Comparison of ENCODE assay signal across 17 cellular contexts in genomic region chr4:40053161-40053560, GRCh38.
"Had no signal": no experiment of that assay in that cellular context is flagged by ENCODE, and none has a peak within 500 bp of the region (broad histone marks: within the 10 kb centered on the region; RNA-seq: fewer than 3 reads in every experiment).

No MANE protein-coding gene starts in this region.

- ATAC-seq: gastrocnemius medialis; heart right ventricle; pancreas; right lobe of liver; stimulated activated naive B cell treated with anti-CD40 and anti-IgM and Interleukin-4, amounts not matched to agents 10 μg/mL and 1 μg/mL and 100 μg/mL, for 72 hours; stimulated activated naive CD8-positive, alpha-beta T cell treated with anti-CD3 and anti-CD28 coated beads, Interleukin-15, amount 100 ng/mL, for 72 hours; upper lobe of right lung had no signal

- H3K27me3 Mint-ChIP-seq: naive B cell; stimulated activated naive B cell treated with anti-CD40 and anti-IgM and Interleukin-4, amounts not matched to agents 10 μg/mL and 1 μg/mL and 100 μg/mL, for 72 hours; stimulated activated naive CD8-positive, alpha-beta T cell treated with anti-CD3 and anti-CD28 coated beads, Interleukin-15, amount 100 ng/mL, for 72 hours had no signal

- H3K27ac Mint-ChIP-seq: stimulated activated naive CD8-positive, alpha-beta T cell treated with anti-CD3 and anti-CD28 coated beads, Interleukin-15, amount 100 ng/mL, for 72 hours had no signal

- H3K36me3 Mint-ChIP-seq: naive B cell had no signal

- H3K4me3 Mint-ChIP-seq: stimulated activated naive B cell treated with anti-CD40 and anti-IgM and Interleukin-4, amounts not matched to agents 10 μg/mL and 1 μg/mL and 100 μg/mL, for 72 hours had no signal

- DNase-seq: effector memory CD4-positive, alpha-beta T cell; gastrocnemius medialis; heart right ventricle; hypothalamus; kidney glomerular epithelial cell; mesendoderm; naive B cell; occipital lobe; stimulated activated CD4-positive, alpha-beta T cell treated with anti-CD3 and anti-CD28 coated beads, Interleukin-15, amount 100 ng/mL, for 24 hours; stimulated activated CD4-positive, alpha-beta T cell treated with anti-CD3 and anti-CD28 coated beads, Interleukin-1b, Interleukin-23, amount 100 ng/mL, for 48 hours; stimulated activated CD4-positive, alpha-beta T cell treated with anti-CD3 and anti-CD28 coated beads, Interleukin-4, amount 100 ng/mL, for 4 hours; stimulated activated naive B cell treated with anti-CD40 and anti-IgM and Interleukin-4, amounts not matched to agents 10 μg/mL and 1 μg/mL and 100 μg/mL, for 72 hours; stimulated activated naive CD8-positive, alpha-beta T cell treated with anti-CD3 and anti-CD28 coated beads, Interleukin-15, amount 100 ng/mL, for 72 hours; testis; upper lobe of right lung had no signal

- H3K9me3 Mint-ChIP-seq: naive B cell; stimulated activated naive B cell treated with anti-CD40 and anti-IgM and Interleukin-4, amounts not matched to agents 10 μg/mL and 1 μg/mL and 100 μg/mL, for 72 hours; stimulated activated naive CD8-positive, alpha-beta T cell treated with anti-CD3 and anti-CD28 coated beads, Interleukin-15, amount 100 ng/mL, for 72 hours had no signal
